In genomic region chr1:203547771-203548421, GRCh38 we compare ENCODE assay signal across 27 cellular contexts. TPM values are rescaled to one million over a fixed set of nuclear protein-coding genes. Genes with fewer than 3 reads are reported as not detected.
A peak's percentile ranks its signal among the peaks of the same experiment; 100 is the strongest.
DNase-seq lines count a peak whose midpoint lies in the region; ATAC-seq and TF ChIP-seq lines count a peak whose summit lies in the region.
"Had no signal": no experiment of that assay in that cellular context is flagged by ENCODE, and none has a peak within 500 bp of the region (broad histone marks: within the 10 kb centered on the region; RNA-seq: fewer than 3 reads in every experiment).

No MANE protein-coding gene starts in this region.

- no peak for TF ChIP-seq CTCF in H9 (conservative IDR thresholded peaks at IDR 0.05)
- no peak for TF ChIP-seq CTCF in glutamatergic neuron (IDR thresholded peaks at IDR 0.05; ENCODE audit: partially characterized antibody, unreplicated experiment)

- no peak overlapping the region for H3K14ac ChIP-seq in H9 (ENCODE audit: insufficient read depth, low read length)

- H3K4ac ChIP-seq in H9 (ENCODE audit: low read depth, low read length) = no peak overlapping the region

- H3K27me3 ChIP-seq in H9 (ENCODE audit: insufficient read depth, low read length) (no peaks in the 10 kb centered on the region), subcutaneous abdominal adipose tissue (ENCODE audit: control insufficient read depth in 5 of 5, insufficient read depth in 4 of 5, low read length in 5 of 5) (no peaks in the 10 kb centered on the region)
- H3K27me3 ChIP-seq: ascending aorta, tibial artery had no signal

- H3K27me3 Mint-ChIP-seq in H9 (ENCODE audit: low read depth) (peaks cover 2% of the 10 kb centered on the region; the same call in 1 of the 2 replicates), glutamatergic neuron (ENCODE audit: unreplicated experiment) (no peaks in the 10 kb centered on the region)
- H3K27me3 Mint-ChIP-seq: stimulated activated naive CD8-positive, alpha-beta T cell treated with anti-CD3 and anti-CD28 coated beads, Interleukin-15, amount 100 ng/mL, for 72 hours had no signal

- DNase-seq in H9 = no peak
- peak; percentile 96 for DNase-seq in NCI-H82 (lab: John Stamatoyannopoulos, UW)
- no peak for DNase-seq in glutamatergic neuron
- no peak for DNase-seq in stimulated activated CD4-positive, alpha-beta T cell treated with anti-CD3 and anti-CD28 coated beads, Interleukin-2, amount 100 ng/mL, for 48 hours
- DNase-seq: activated CD4-positive, alpha-beta T cell treated with anti-CD3 and anti-CD28 coated beads for 4 hours; activated CD8-positive, alpha-beta memory T cell treated with anti-CD3 and anti-CD28 coated beads for 24 hours; activated effector memory CD4-positive, alpha-beta T cell treated with Interleukin-2 at 50 U/mL for 16 hours; Caco-2; central memory CD4-positive, alpha-beta T cell; NCI-H1048; NCI-H1694 treated with DMSO at 0.1 percent for 48 hours; nucleus accumbens; stimulated activated naive CD8-positive, alpha-beta T cell treated with anti-CD3 and anti-CD28 coated beads, Interleukin-15, amount 100 ng/mL, for 72 hours; T-helper 17 cell; tibial artery had no signal

- no peak overlapping the region for H2BK5ac ChIP-seq in H9 (ENCODE audit: insufficient read length, low read length)

- peak overlapping the region in 1 of 2 experiments; percentile 44; a peak in 2 of 5 replicates for H3K4me3 Mint-ChIP-seq in H9
- peak overlapping the region; percentile 25 for H3K4me3 Mint-ChIP-seq in glutamatergic neuron (ENCODE audit: unreplicated experiment)
- H3K4me3 Mint-ChIP-seq: activated naive CD8-positive, alpha-beta T cell; memory B cell; stimulated activated naive CD8-positive, alpha-beta T cell treated with anti-CD3 and anti-CD28 coated beads, Interleukin-15, amount 100 ng/mL, for 72 hours; T-helper 17 cell had no signal

- no peak overlapping the region for H2BK120ac ChIP-seq in H9 (ENCODE audit: low read depth, low read length, poor library complexity, severe bottlenecking)

- H3K27ac ChIP-seq in H9 (ENCODE audit: insufficient read length, low read depth, low read length) = no peak overlapping the region
- H3K27ac ChIP-seq in subcutaneous abdominal adipose tissue (ENCODE audit: low read depth, low read length) = peak overlapping the region; percentile 95
- H3K27ac ChIP-seq: C4-2B, RWPE1, tibial artery had no signal

- H3K4me1 Mint-ChIP-seq in H9 (peaks cover 43 to 49% of the 10 kb centered on the region in 2 experiments), glutamatergic neuron (ENCODE audit: low read depth, unreplicated experiment) (peaks cover 8% of the 10 kb centered on the region)
- H3K4me1 Mint-ChIP-seq: memory B cell had no signal

- H3K27ac Mint-ChIP-seq in H9 (peak overlapping the region in 2 of 3 experiments; percentile 54 to 88; a peak in 3 of 7 replicates), glutamatergic neuron (ENCODE audit: unreplicated experiment) (no peak overlapping the region)
- H3K27ac Mint-ChIP-seq: activated naive CD8-positive, alpha-beta T cell; memory B cell; T-helper 17 cell had no signal

- H3K23me2 ChIP-seq in H9 (ENCODE audit: insufficient read length, low read depth, low read length, poor library complexity, severe bottlenecking) = no peaks in the 10 kb centered on the region

- no peak overlapping the region for H3T11ph ChIP-seq in H9 (ENCODE audit: low read length)

- H3K18ac ChIP-seq in H9 (ENCODE audit: insufficient read length, low read depth, low read length) = no peak overlapping the region

- H2BK20ac ChIP-seq in H9 (ENCODE audit: low read depth, low read length, poor library complexity, severe bottlenecking) = no peak overlapping the region

- H4K20me1 ChIP-seq in H9 (ENCODE audit: control insufficient read depth, insufficient read depth, insufficient read length) = no peaks in the 10 kb centered on the region

- no peak overlapping the region for H3K23ac ChIP-seq in H9 (ENCODE audit: insufficient read length, low read depth, low read length)

- H3K4me3 ChIP-seq in subcutaneous abdominal adipose tissue (ENCODE audit: low read depth in 1 of 5, low read length in 5 of 5) = peak overlapping the region in 1 of 5 donors; percentile 12
- H3K4me3 ChIP-seq: ascending aorta, skin epidermis, tibial artery had no signal

- no peak overlapping the region for H4K91ac ChIP-seq in H9 (ENCODE audit: insufficient read length, low read depth, low read length)

- H3K9me3 Mint-ChIP-seq in H9 (no peaks in the 10 kb centered on the region), glutamatergic neuron (ENCODE audit: unreplicated experiment) (peaks cover 2% of the 10 kb centered on the region)
- H3K9me3 Mint-ChIP-seq: memory B cell; stimulated activated naive CD8-positive, alpha-beta T cell treated with anti-CD3 and anti-CD28 coated beads, Interleukin-15, amount 100 ng/mL, for 72 hours had no signal

- H3K4me2 ChIP-seq in H9 (ENCODE audit: insufficient read depth, insufficient read length, low read length) = no peak overlapping the region

- no peaks in the 10 kb centered on the region for H3K36me3 ChIP-seq in subcutaneous abdominal adipose tissue (ENCODE audit: control insufficient read depth in 5 of 5, insufficient read depth in 5 of 5, low read length in 5 of 5)
- H3K36me3 ChIP-seq: ascending aorta, tibial artery had no signal

- H2AFZ ChIP-seq in H9 (ENCODE audit: low read length) = no peak overlapping the region

- peaks cover 7% of the 10 kb centered on the region for H3K4me1 ChIP-seq in H9 (ENCODE audit: insufficient read depth, low read length)
- peaks cover 0 to 28% (median 19%) of the 10 kb centered on the region in 5 donors for H3K4me1 ChIP-seq in subcutaneous abdominal adipose tissue (ENCODE audit: control insufficient read depth in 5 of 5, insufficient read depth in 5 of 5, low read length in 5 of 5)

- H3K79me1 ChIP-seq in H9 (ENCODE audit: insufficient read depth, low read depth, low read length, poor library complexity, severe bottlenecking) = no peaks in the 10 kb centered on the region

- H2AK5ac ChIP-seq in H9 (ENCODE audit: insufficient read length, low read length) = no peak overlapping the region

- no CpG with 5 or more reads among the region's 8 CpGs for whole genome bisulfite sequencing in H9 (ENCODE audit: extremely low coverage, insufficient read length, low lambda C conversion rate)

- no peaks in the 10 kb centered on the region for H3K9me3 ChIP-seq in H9 (ENCODE audit: control insufficient read depth, low read depth, low read length)
- H3K9me3 ChIP-seq in subcutaneous abdominal adipose tissue (ENCODE audit: control insufficient read depth in 5 of 5, low read length in 5 of 5) = no peaks in the 10 kb centered on the region
- H3K9me3 ChIP-seq: ascending aorta, tibial artery had no signal

- ATAC-seq in GM21360 (IDR thresholded peaks at IDR 0.05; ENCODE audit: unreplicated experiment) (no peak), HG03095 (IDR thresholded peaks at IDR 0.05; ENCODE audit: unreplicated experiment) (no peak)
- ATAC-seq: left lobe of liver; stimulated activated naive CD8-positive, alpha-beta T cell treated with anti-CD3 and anti-CD28 coated beads, Interleukin-15, amount 100 ng/mL, for 72 hours; T-helper 17 cell had no signal

- no peak overlapping the region for H4K8ac ChIP-seq in H9 (replicated peaks; ENCODE audit: insufficient read length, low read depth, low read length)

- H3K9ac ChIP-seq in H9 (ENCODE audit: extremely low read depth, insufficient read length, low read length) (no peak overlapping the region), subcutaneous abdominal adipose tissue (ENCODE audit: low read length in 5 of 5) (peak overlapping the region in 3 of 5 donors; percentile 12 to 56 (median 50))

- no peak overlapping the region for H2BK15ac ChIP-seq in H9 (ENCODE audit: low read depth, low read length)

- no peak overlapping the region for H4K5ac ChIP-seq in H9 (ENCODE audit: insufficient read length, low read depth, low read length)

- no peaks in the 10 kb centered on the region for H3K36me3 Mint-ChIP-seq in H9 (ENCODE audit: insufficient read depth in 1 of 3, low read depth in 3 of 3)
- H3K36me3 Mint-ChIP-seq in glutamatergic neuron (ENCODE audit: unreplicated experiment) = no peaks in the 10 kb centered on the region
- H3K36me3 Mint-ChIP-seq: activated naive CD8-positive, alpha-beta T cell; memory B cell had no signal

- H2BK12ac ChIP-seq in H9 (ENCODE audit: insufficient read length, low read depth, low read length) = no peak overlapping the region

- H3K79me2 ChIP-seq in H9 (ENCODE audit: insufficient read depth, low read length) = no peaks in the 10 kb centered on the region

- no peak overlapping the region for H3K56ac ChIP-seq in H9 (ENCODE audit: insufficient read length, low read depth, low read length)

RNA-seq across cellular contexts. Expression of gene OPTC, which starts 53.9 kb away (rescaled TPM):
- 0.68 and 1.1 TPM in 2 replicates for total RNA-seq in H9 (2021)
- total RNA-seq in glutamatergic neuron (ENCODE audit: unreplicated experiment) = not detected
- total RNA-seq: ascending aorta, Caco-2, dermis microvascular lymphatic vessel endothelial cell, left lobe of liver, pulmonary artery endothelial cell, T-helper 17 cell had no signal
